Comparison of ENCODE assay signal across 28 cellular contexts in the genomic region with DNA sequence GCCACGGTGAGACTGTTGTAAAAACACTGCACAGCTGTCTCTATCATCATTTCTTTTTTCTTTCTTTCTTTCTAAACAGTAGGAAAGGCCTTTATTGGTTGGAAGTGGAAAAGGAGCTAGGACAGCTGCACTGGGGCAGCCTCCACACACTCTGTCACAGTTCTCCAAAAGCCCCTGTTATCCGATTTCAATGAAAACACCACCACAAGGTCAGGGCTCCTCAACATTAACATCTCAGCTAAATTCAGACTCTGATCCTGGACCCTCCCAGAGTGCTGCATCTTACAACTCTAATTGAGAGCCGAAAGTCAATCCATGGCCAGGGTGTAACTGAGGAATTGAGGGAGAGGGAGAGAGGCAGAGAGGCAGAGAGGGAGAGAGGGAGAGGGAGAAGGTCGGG. TPM values are rescaled to one million over a fixed set of nuclear protein-coding genes. Genes with fewer than 3 reads are reported as not detected.
DNase-seq lines count a peak whose midpoint lies in the region; ATAC-seq and TF ChIP-seq lines count a peak whose summit lies in the region.
"Had no signal": no experiment of that assay in that cellular context is flagged by ENCODE, and none has a peak within 500 bp of the region (broad histone marks: within the 10 kb centered on the region; RNA-seq: fewer than 3 reads in every experiment).

No MANE protein-coding gene starts in this region.

- H3F3A ChIP-seq in PC-9 (ENCODE audit: insufficient read depth, low read depth) = no peaks in the 10 kb centered on the region

- H2BK5ac ChIP-seq in neuronal stem cell (ENCODE audit: low read length) = no peak overlapping the region

- H3K4ac ChIP-seq in neuronal stem cell (ENCODE audit: low read length) = no peak overlapping the region

- H3K4me3 ChIP-seq in CD4-positive, CD25-positive, alpha-beta regulatory T cell (ENCODE audit: low read depth, low read length) = no peak overlapping the region
- H3K4me3 ChIP-seq in SJCRH30 = no peak overlapping the region
- no peak overlapping the region for H3K4me3 ChIP-seq in endodermal cell (ENCODE audit: low read length)
- no peak overlapping the region for H3K4me3 ChIP-seq in neuronal stem cell (ENCODE audit: low read length in 2 of 2)
- H3K4me3 ChIP-seq in PC-9 = no peak overlapping the region
- H3K4me3 ChIP-seq: BLaER1 treated with 17β-estradiol and CSF1 and Interleukin-3, amounts not matched to agents 10 nM and 100 nM; colonic mucosa; esophagus squamous epithelium; lung; spleen; thyroid gland had no signal

- no peak for ATAC-seq in CD4-positive, CD25-positive, alpha-beta regulatory T cell (ENCODE audit: low read depth in 2 of 2)

- H2BK15ac ChIP-seq in neuronal stem cell (ENCODE audit: low read length) = no peak overlapping the region

- H3K27ac Mint-ChIP-seq in CD4-positive, CD25-positive, alpha-beta regulatory T cell = peak overlapping the region in 2 of 3 donors; percentile 1 to 88
- H3K27ac Mint-ChIP-seq in endodermal cell = peak overlapping the region; percentile 31

- no peak overlapping the region for H3K18ac ChIP-seq in neuronal stem cell (ENCODE audit: low read length)

- no peak overlapping the region for H4K8ac ChIP-seq in neuronal stem cell (ENCODE audit: low read depth, low read length)

- H3K36me3 ChIP-seq in CD4-positive, CD25-positive, alpha-beta regulatory T cell (ENCODE audit: control insufficient read depth, insufficient read depth, low read length) = peaks cover 63% of the 10 kb centered on the region
- peaks cover 41% of the 10 kb centered on the region for H3K36me3 ChIP-seq in SJCRH30
- H3K36me3 ChIP-seq in endodermal cell (ENCODE audit: control insufficient read depth, insufficient read depth, low read length) = peaks cover 77% of the 10 kb centered on the region
- H3K36me3 ChIP-seq in neuronal stem cell (replicated peaks in 1 of 2; ENCODE audit: control insufficient read depth in 2 of 2, insufficient read depth in 2 of 2, low read length in 2 of 2) = peaks cover 2 to 94% of the 10 kb centered on the region in 2 donors
- no peaks in the 10 kb centered on the region for H3K36me3 ChIP-seq in PC-9 (ENCODE audit: low read depth)
- H3K36me3 ChIP-seq: colonic mucosa had no signal

- no peak overlapping the region for H3K4me2 ChIP-seq in neuronal stem cell (ENCODE audit: insufficient read depth, low read length, poor library complexity, severe bottlenecking)
- H3K4me2 ChIP-seq in PC-9 = no peak overlapping the region
- H3K4me2 ChIP-seq: BLaER1 treated with 17β-estradiol and CSF1 and Interleukin-3, amounts not matched to agents 10 nM and 100 nM had no signal

- H4K91ac ChIP-seq in neuronal stem cell (ENCODE audit: low read depth, low read length, poor library complexity) = no peak overlapping the region

- intact Hi-C loops in PC-9 (cut with micrococcal nuclease; ENCODE audit: unreplicated experiment) = no loop called here

- TF ChIP-seq CTCF in endodermal cell (conservative IDR thresholded peaks at IDR 0.05) (no peak), PC-9 (conservative IDR thresholded peaks at IDR 0.05) (no peak)

- no peaks in the 10 kb centered on the region for H3K79me2 ChIP-seq in PC-9 (ENCODE audit: low read depth)

- no peak overlapping the region for H3K14ac ChIP-seq in neuronal stem cell (ENCODE audit: low read length)

- no peak overlapping the region for H2BK12ac ChIP-seq in neuronal stem cell (ENCODE audit: low read length)

- 57 to 88% methylated on average over 1 to 3 of the region's 4 CpGs for whole genome bisulfite sequencing in endodermal cell (ENCODE audit: insufficient coverage in 1 of 2, insufficient read length in 1 of 2), 2 experiments
- no CpG with 5 or more reads among the region's 4 CpGs for WGBS in neuronal stem cell (ENCODE audit: extremely low coverage in 2 of 2, insufficient read length in 2 of 2, insufficient replicate concordance in 1 of 2), 2 donors

- no peaks in the 10 kb centered on the region for H4K20me1 ChIP-seq in PC-9 (ENCODE audit: insufficient read depth)

- no peak overlapping the region for H2AK5ac ChIP-seq in neuronal stem cell (ENCODE audit: low read depth, low read length)

- POLR2A ChIA-PET in PC-9 (lab: Charles Lee; ENCODE audit: unreplicated experiment) = no interaction called here

- no peaks in the 10 kb centered on the region for H3K9me3 ChIP-seq in CD4-positive, CD25-positive, alpha-beta regulatory T cell (ENCODE audit: control insufficient read depth in 2 of 2, low read length in 2 of 2)
- H3K9me3 ChIP-seq in SJCRH30 (replicated peaks) (no peaks in the 10 kb centered on the region), endodermal cell (ENCODE audit: control insufficient read depth, low read length) (no peaks in the 10 kb centered on the region), neuronal stem cell (replicated peaks in 1 of 2; ENCODE audit: control insufficient read depth in 2 of 2, insufficient read depth in 1 of 2, low read depth in 1 of 2, low read length in 2 of 2) (no peaks in the 10 kb centered on the region), PC-9 (ENCODE audit: insufficient read depth, low read depth) (no peaks in the 10 kb centered on the region)
- H3K9me3 ChIP-seq: BLaER1 treated with 17β-estradiol and CSF1 and Interleukin-3, amounts not matched to agents 10 nM and 100 nM; colonic mucosa; esophagus squamous epithelium; spleen; thyroid gland had no signal

- CTCF ChIA-PET in PC-9 (lab: Charles Lee) = no interaction called here

- no peak overlapping the region for H3K4me3 Mint-ChIP-seq in CD4-positive, CD25-positive, alpha-beta regulatory T cell
- no peak overlapping the region for H3K4me3 Mint-ChIP-seq in endodermal cell

- no peak for DNase-seq in CD4-positive, CD25-positive, alpha-beta regulatory T cell
- DNase-seq in SJCRH30 = peak; percentile 85 to 96
- no peak for DNase-seq in endodermal cell
- DNase-seq in neuronal stem cell (ENCODE audit: low spot score) = no peak
- no peak for DNase-seq in NOMO-1 treated with DMSO at 0.1 percent for 48 hours (lab: John Stamatoyannopoulos, UW; ENCODE audit: unreplicated experiment)
- DNase-seq in PC-9 = no peak
- DNase-seq in mucosa of gallbladder (ENCODE audit: low spot score) = no peak
- DNase-seq in SHP77 (lab: John Stamatoyannopoulos, UW) = no peak
- DNase-seq: activated CD4-positive, alpha-beta T cell treated with anti-CD3 and anti-CD28 coated beads, Interleukin-2, amount 50 U/mL, for 48 hours; activated CD4-positive, CD25-positive, alpha-beta regulatory T cell; activated gamma-delta T cell treated with Interleukin-2 at 50 U/mL for 16 hours; colonic mucosa; DMS79 treated with DMSO at 0.1 percent for 48 hours; esophagus squamous epithelium; H7; hypothalamus; islet precursor cell; NCI-H1092; NCI-H187 treated with DMSO at 0.1 percent for 48 hours; NCI-H774; occipital lobe; spleen; stimulated activated CD4-positive, alpha-beta T cell treated with anti-CD3 and anti-CD28 coated beads, Interleukin-4, amount 100 ng/mL, for 1 hour; stimulated activated naive CD4-positive, alpha-beta T cell; T1000; thyroid gland had no signal

- H3K9ac ChIP-seq in endodermal cell (ENCODE audit: extremely low read depth, low read length, poor library complexity, severe bottlenecking) = no peak overlapping the region
- no peak overlapping the region for H3K9ac ChIP-seq in neuronal stem cell (ENCODE audit: low read depth, low read length, poor library complexity)
- H3K9ac ChIP-seq: BLaER1 treated with 17β-estradiol and CSF1 and Interleukin-3, amounts not matched to agents 10 nM and 100 nM had no signal

- H3K27me3 Mint-ChIP-seq in CD4-positive, CD25-positive, alpha-beta regulatory T cell = no peaks in the 10 kb centered on the region
- H3K27me3 Mint-ChIP-seq in endodermal cell (ENCODE audit: insufficient read depth) = no peaks in the 10 kb centered on the region

- H3K4me1 Mint-ChIP-seq in CD4-positive, CD25-positive, alpha-beta regulatory T cell = peaks cover 8 to 27% (median 24%) of the 10 kb centered on the region in 4 donors
- peaks cover 7% of the 10 kb centered on the region for H3K4me1 Mint-ChIP-seq in endodermal cell

- no peak overlapping the region for H2BK120ac ChIP-seq in neuronal stem cell (ENCODE audit: low read depth, low read length)

- H3K9me2 ChIP-seq in PC-9 (ENCODE audit: insufficient read depth) = no peaks in the 10 kb centered on the region

- no peaks in the 10 kb centered on the region for H3K4me1 ChIP-seq in CD4-positive, CD25-positive, alpha-beta regulatory T cell (ENCODE audit: control insufficient read depth, insufficient read depth, low read length, poor library complexity, severe bottlenecking)
- H3K4me1 ChIP-seq in SJCRH30 (peaks cover 70% of the 10 kb centered on the region), endodermal cell (ENCODE audit: control insufficient read depth, insufficient read depth, low read length) (peaks cover 9% of the 10 kb centered on the region), neuronal stem cell (ENCODE audit: control insufficient read depth in 2 of 2, insufficient read depth in 1 of 2, low read depth in 1 of 2, low read length in 2 of 2) (peaks cover 7 to 14% of the 10 kb centered on the region in 2 donors), PC-9 (replicated peaks; ENCODE audit: insufficient read depth) (no peaks in the 10 kb centered on the region)
- H3K4me1 ChIP-seq: colonic mucosa, esophagus squamous epithelium had no signal

- no peaks in the 10 kb centered on the region for H3K9me3 Mint-ChIP-seq in CD4-positive, CD25-positive, alpha-beta regulatory T cell
- H3K9me3 Mint-ChIP-seq in endodermal cell = no peaks in the 10 kb centered on the region

- no peaks in the 10 kb centered on the region for H3K27me3 ChIP-seq in CD4-positive, CD25-positive, alpha-beta regulatory T cell (ENCODE audit: control insufficient read depth, insufficient read depth, low read length)
- H3K27me3 ChIP-seq in SJCRH30 (no peaks in the 10 kb centered on the region), endodermal cell (ENCODE audit: control insufficient read depth, insufficient read depth, low read length, poor library complexity, severe bottlenecking) (no peaks in the 10 kb centered on the region), neuronal stem cell (ENCODE audit: control insufficient read depth in 3 of 3, insufficient read depth in 3 of 3, low read depth in 1 of 3, low read length in 3 of 3) (no peaks in the 10 kb centered on the region), PC-9 (ENCODE audit: insufficient read depth, low read depth) (no peaks in the 10 kb centered on the region)
- H3K27me3 ChIP-seq: BLaER1 treated with 17β-estradiol and CSF1 and Interleukin-3, amounts not matched to agents 10 nM and 100 nM; colonic mucosa; esophagus squamous epithelium; spleen; thyroid gland had no signal

- H3K23ac ChIP-seq in neuronal stem cell (ENCODE audit: low read depth, low read length, poor library complexity) = no peak overlapping the region

- H2AFZ ChIP-seq in neuronal stem cell (ENCODE audit: low read length) (no peak overlapping the region), PC-9 (no peak overlapping the region)

- peaks cover 49% of the 10 kb centered on the region for H3K36me3 Mint-ChIP-seq in CD4-positive, CD25-positive, alpha-beta regulatory T cell
- H3K36me3 Mint-ChIP-seq in endodermal cell (ENCODE audit: low read depth) = peaks cover 42% of the 10 kb centered on the region

- no TSS peak for BruUV-seq in PC-9 (replicated peaks; lab: Mats Ljungman, UMichigan)

- H3K27ac ChIP-seq in CD4-positive, CD25-positive, alpha-beta regulatory T cell (ENCODE audit: insufficient read depth, low read length, poor library complexity, severe bottlenecking) = no peak overlapping the region
- H3K27ac ChIP-seq in SJCRH30 (peak overlapping the region; percentile 98), endodermal cell (ENCODE audit: low read depth, low read length) (peak overlapping the region; percentile 45), neuronal stem cell (replicated peaks; ENCODE audit: low read length) (peak overlapping the region; percentile 74), PC-9 (no peak overlapping the region)
- H3K27ac ChIP-seq: colonic mucosa, esophagus squamous epithelium, spleen, thyroid gland had no signal

- H3K79me1 ChIP-seq in neuronal stem cell (ENCODE audit: low read depth, low read length) = no peaks in the 10 kb centered on the region

RNA-seq across cellular contexts. Expression of a gene that starts 32.2 kb away (rescaled TPM):
- 52.0 TPM for total RNA-seq in CD4-positive, CD25-positive, alpha-beta regulatory T cell
- polyA plus RNA-seq in CD4-positive, CD25-positive, alpha-beta regulatory T cell = 10 to 100 TPM; 12.4 to 15.7 (median 12.9) TPM
- 198 and 202 TPM in 2 replicates for total RNA-seq in SJCRH30 (2014; rRNA removed; shearing (Covaris generic))
- total RNA-seq in endodermal cell (10 to 100 TPM; 66.1 to 69.2 TPM), PC-9 (2021) (11.2 and 15.1 TPM in 2 replicates), mucosa of gallbladder (49.3 TPM)
- polyA plus RNA-seq in endodermal cell (2013, experiment 1 of 2) = 53.6 TPM
- polyA plus RNA-seq in endodermal cell (2013, experiment 2 of 2) = 53.5 TPM
- polyA plus RNA-seq in neuronal stem cell (2013, experiment 1 of 2) = 75.9 TPM
- polyA plus RNA-seq in neuronal stem cell (2013, experiment 2 of 2) = 77.6 TPM

Comparison
In these comparisons a context has a peak if more than half of its experiments do, and no peak if none do; other contexts are left out.
1. DNase-seq: peak in SJCRH30 (2 of 2); none in CD4-positive, CD25-positive, alpha-beta regulatory T cell (0 of 3), endodermal cell (single experiment), neuronal stem cell (single experiment), NOMO-1 treated with DMSO at 0.1 percent for 48 hours (single experiment), PC-9 (0 of 2), mucosa of gallbladder (single experiment) and SHP77 (0 of 2).
2. H3K27ac ChIP-seq: peak in SJCRH30 (single experiment), endodermal cell (single experiment) and neuronal stem cell (single experiment); none in CD4-positive, CD25-positive, alpha-beta regulatory T cell (single experiment) and PC-9 (single experiment).